17 cellular contexts compared by ENCODE assay signal in the genomic region with DNA sequence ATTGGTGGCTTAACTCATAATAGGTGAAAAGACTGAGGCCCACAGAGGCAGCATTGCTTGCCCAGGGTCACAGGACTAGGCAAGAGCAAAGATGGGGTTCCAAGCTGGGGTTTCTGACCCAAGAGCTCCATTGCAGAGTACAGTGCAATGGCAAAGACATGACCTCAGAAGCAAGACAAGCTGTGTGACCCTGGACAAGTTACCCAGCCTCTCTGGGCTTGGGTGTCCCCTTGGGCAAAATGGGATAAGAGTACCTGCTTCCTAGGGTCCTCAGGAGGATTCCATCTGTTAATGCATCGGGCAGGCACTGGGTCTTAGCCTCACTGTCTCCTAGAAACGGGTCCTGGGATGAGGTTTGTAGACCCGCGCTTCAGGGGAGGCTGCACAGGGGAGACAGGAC.
A peak's percentile ranks its signal among the peaks of the same experiment; 100 is the strongest.
DNase-seq lines count a peak whose midpoint lies in the region; ATAC-seq, FAIRE-seq and TF ChIP-seq lines count a peak whose summit lies in the region.
"Had no signal": no experiment of that assay in that cellular context is flagged by ENCODE, and none has a peak within 500 bp of the region (broad histone marks: within the 10 kb centered on the region; RNA-seq: fewer than 3 reads in every experiment).

No MANE protein-coding gene starts in this region.

- H3K9me2 ChIP-seq in PC-9 (ENCODE audit: insufficient read depth): no peaks in the 10 kb centered on the region

- H3K36me3 Mint-ChIP-seq in activated naive CD4-positive, alpha-beta T cell treated with anti-CD3 and anti-CD28 coated beads, Interleukin-2, amount 50 U/mL, for 72 hours: no peaks in the 10 kb centered on the region
- H3K36me3 Mint-ChIP-seq: activated CD8-positive, alpha-beta memory T cell treated with anti-CD3 and anti-CD28 coated beads, Interleukin-2, amount 10 ng/mL, durations not matched to agents 7 days and 5 days had no signal

- TF ChIP-seq POLR2A in K562 (conservative IDR thresholded peaks at IDR 0.05) (no peak), GM12891 (IDR thresholded peaks at IDR 0.05; ENCODE audit: low read depth, low read length) (no peak)

- no peak for FAIRE-seq in K562 (lab: Jason Lieb, UNC)
- no peak for FAIRE-seq in GM12891 (lab: Jason Lieb, UNC)

- 0 out of 4 replicates have a peak overlapping the region, but pooled peaks of 1 of the 2 experiments have one; percentile 38 for H3K9ac ChIP-seq in K562 (ENCODE audit: insufficient read depth in 1 of 2, low read depth in 2 of 2, low read length in 2 of 2)

- peak overlapping the region in 1 of 2 donors; percentile 7 for H3K27ac Mint-ChIP-seq in activated naive CD4-positive, alpha-beta T cell treated with anti-CD3 and anti-CD28 coated beads, Interleukin-2, amount 50 U/mL, for 72 hours
- H3K27ac Mint-ChIP-seq: activated CD4-positive, alpha-beta T cell treated with anti-CD3 and anti-CD28 coated beads for 36 hours; activated CD8-positive, alpha-beta memory T cell treated with anti-CD3 and anti-CD28 coated beads, Interleukin-2, amount 10 ng/mL, durations not matched to agents 7 days and 5 days had no signal

- CTCF ChIA-PET in PC-9 (lab: Charles Lee): no interaction called here
- CTCF ChIA-PET in K562 (lab: Yijun Ruan, JAX; ENCODE audit: low intra/inter-chr PET ratio): no interaction called here

- POLR2A ChIA-PET in PC-9 (lab: Charles Lee; ENCODE audit: unreplicated experiment) (no interaction called here), K562 (lab: Yijun Ruan, JAX) (interaction anchor here (0.7 kb wide), 2 partner anchors 13 to 16 kb away, joined by 3 read pairs; no protein-coding TSS in a partner anchor)

- no peak overlapping the region for H3K4me3 ChIP-seq in PC-9
- no peak overlapping the region for H3K4me3 ChIP-seq in K562
- H3K4me3 ChIP-seq in lower lobe of right lung: no peak overlapping the region
- H3K4me3 ChIP-seq: uterus had no signal

- no peaks in the 10 kb centered on the region for H3K79me2 ChIP-seq in PC-9 (ENCODE audit: low read depth)
- H3K79me2 ChIP-seq in K562 (ENCODE audit: control insufficient read depth, insufficient read depth, low read length): no peaks in the 10 kb centered on the region

- TF ChIP-seq CTCF in PC-9 (conservative IDR thresholded peaks at IDR 0.05) (no peak), K562 (IDR thresholded peaks at IDR 0.05 in 2 of 3, conservative IDR thresholded peaks at IDR 0.05 in 1 of 3; ENCODE audit: insufficient read depth in 2 of 3, low read depth in 1 of 3, low read length in 3 of 3) (no peak), lower lobe of right lung (IDR thresholded peaks at IDR 0.05) (no peak)

- DNase-seq in PC-9 (no peak), K562 (ENCODE audit: extremely low read depth in 1 of 4, low spot score in 3 of 4) (no peak), lower lobe of right lung (no peak), substantia nigra (lab: John Stamatoyannopoulos, UW) (no peak), NCI-H774 (lab: John Stamatoyannopoulos, UW) (no peak), GM12891 (ENCODE audit: insufficient read length, low spot score) (no peak)
- no peak for DNase-seq in activated naive CD4-positive, alpha-beta T cell treated with anti-CD3 and anti-CD28 coated beads, Interleukin-2, amount 50 U/mL, for 72 hours (ENCODE audit: low spot score in 2 of 2)
- DNase-seq: activated CD4-positive, alpha-beta T cell treated with anti-CD3 and anti-CD28 coated beads for 36 hours; activated CD8-positive, alpha-beta memory T cell treated with anti-CD3 and anti-CD28 coated beads, Interleukin-2, amount 10 ng/mL, durations not matched to agents 7 days and 5 days; activated effector memory CD4-positive, alpha-beta T cell treated with anti-CD3 and anti-CD28 coated beads, Interleukin-2, amount 50 U/mL, for 16 hours; amniotic stem cell; Karpas-422; NCI-H2171 treated with DMSO at 0.1 percent for 48 hours; stimulated activated CD4-positive, alpha-beta T cell treated with anti-CD3 and anti-CD28 coated beads, Interleukin-1b, Interleukin-23, amount 100 ng/mL, for 48 hours; stimulated activated naive CD8-positive, alpha-beta T cell treated with anti-CD3 and anti-CD28 coated beads, Interleukin-15, Interleukin-2, amounts not matched to agents 100 U/mL and 50 U/mL, for 24 hours had no signal

- ATAC-seq in K562: no peak
- ATAC-seq in lower lobe of right lung: no peak
- ATAC-seq in activated naive CD4-positive, alpha-beta T cell treated with anti-CD3 and anti-CD28 coated beads, Interleukin-2, amount 50 U/mL, for 72 hours: no peak
- ATAC-seq: activated CD4-positive, alpha-beta T cell treated with anti-CD3 and anti-CD28 coated beads for 36 hours; activated CD8-positive, alpha-beta memory T cell treated with anti-CD3 and anti-CD28 coated beads, Interleukin-2, amount 10 ng/mL, durations not matched to agents 7 days and 5 days; HCT116; stimulated activated naive CD8-positive, alpha-beta T cell treated with anti-CD3 and anti-CD28 coated beads, Interleukin-15, Interleukin-2, amounts not matched to agents 100 U/mL and 50 U/mL, for 24 hours had no signal

- no peak for TF ChIP-seq EP300 in K562 (IDR thresholded peaks at IDR 0.05; ENCODE audit: low read length)

- H3K9me3 ChIP-seq in PC-9 (ENCODE audit: insufficient read depth, low read depth) (no peaks in the 10 kb centered on the region), K562 (replicated peaks; ENCODE audit: control insufficient read depth, insufficient read depth, low read depth, low read length) (no peaks in the 10 kb centered on the region), lower lobe of right lung (no peaks in the 10 kb centered on the region)
- H3K9me3 ChIP-seq: uterus had no signal

- no peak for TF ChIP-seq RAD21 in K562 (CRISPR knock-in tag; conservative IDR thresholded peaks at IDR 0.05 in 1 of 2, IDR thresholded peaks at IDR 0.05 in 1 of 2)

- peak overlapping the region; percentile 95 for H3K27ac ChIP-seq in PC-9
- no peak overlapping the region for H3K27ac ChIP-seq in K562 (ENCODE audit: extremely low read depth, low read depth, low read length)
- H3K27ac ChIP-seq in lower lobe of right lung: peak overlapping the region; percentile 31
- H3K27ac ChIP-seq in substantia nigra (ENCODE audit: low read depth, low read length, poor library complexity, severe bottlenecking): peak overlapping the region; percentile 73

- H3K4me2 ChIP-seq in PC-9 (peak overlapping the region; percentile 47), K562 (ENCODE audit: insufficient read depth, low read length) (no peak overlapping the region)

- H3K4me1 ChIP-seq in PC-9 (replicated peaks; ENCODE audit: insufficient read depth) (peaks cover 74% of the 10 kb centered on the region), K562 (replicated peaks in 1 of 2; ENCODE audit: control insufficient read depth in 2 of 2, insufficient read depth in 2 of 2, low read length in 2 of 2) (peaks cover 6 to 58% of the 10 kb centered on the region in 2 experiments), lower lobe of right lung (peaks cover 63% of the 10 kb centered on the region)

- no peaks in the 10 kb centered on the region for H3K9me1 ChIP-seq in K562 (ENCODE audit: control insufficient read depth, insufficient read depth, low read length)

- H2AFZ ChIP-seq in PC-9: peak overlapping the region; percentile 66; the same call in 1 of the 2 replicates
- no peak overlapping the region for H2AFZ ChIP-seq in K562 (ENCODE audit: low read depth, low read length)

- intact Hi-C loops in PC-9 (cut with micrococcal nuclease; ENCODE audit: unreplicated experiment) (no loop called here), K562 (cut with micrococcal nuclease) (no loop called here), lower lobe of right lung (cut with DNase I) (no loop called here)

- 44% methylated on average over 4 of the region's 4 CpGs for WGBS in K562 (ENCODE audit: insufficient coverage, low coverage, missing lambda C conversion rate)

- in situ Hi-C loops in K562 (cut with MboI): no loop called here

- H4K20me1 ChIP-seq in PC-9 (ENCODE audit: insufficient read depth): no peaks in the 10 kb centered on the region
- H4K20me1 ChIP-seq in K562 (replicated peaks; ENCODE audit: control insufficient read depth, insufficient read depth, low read length): no peaks in the 10 kb centered on the region; the same call in 1 of the 2 replicates

- H3K36me3 ChIP-seq in PC-9 (ENCODE audit: low read depth) (no peaks in the 10 kb centered on the region), K562 (ENCODE audit: control insufficient read depth, insufficient read depth, low read length) (no peaks in the 10 kb centered on the region), lower lobe of right lung (no peaks in the 10 kb centered on the region)
- H3K36me3 ChIP-seq: uterus had no signal

- H3K27me3 ChIP-seq in PC-9 (ENCODE audit: insufficient read depth, low read depth): no peaks in the 10 kb centered on the region
- peaks cover 0 to 21% of the 10 kb centered on the region in 2 experiments; a peak in 2 of 5 replicates for H3K27me3 ChIP-seq in K562 (ENCODE audit: control insufficient read depth in 2 of 2, insufficient read depth in 2 of 2, low read length in 2 of 2)
- no peaks in the 10 kb centered on the region for H3K27me3 ChIP-seq in lower lobe of right lung (ENCODE audit: low read depth)
- H3K27me3 ChIP-seq: uterus had no signal

- BruUV-seq in PC-9 (replicated peaks; lab: Mats Ljungman, UMichigan) (no TSS peak), K562 (replicated peaks; lab: Mats Ljungman, UMichigan) (no TSS peak)

- H3K9me3 Mint-ChIP-seq in activated naive CD4-positive, alpha-beta T cell treated with anti-CD3 and anti-CD28 coated beads, Interleukin-2, amount 50 U/mL, for 72 hours: no peaks in the 10 kb centered on the region

- H3F3A ChIP-seq in PC-9 (ENCODE audit: insufficient read depth, low read depth): peaks cover 48% of the 10 kb centered on the region

TF ChIP-seq in K562, 482 proteins besides CTCF, POLR2A, EP300 and RAD21 (continues in another document):
- TF ChIP-seq BCOR (IDR thresholded peaks at IDR 0.05) (peak; percentile 83), EGR1 (conservative IDR thresholded peaks at IDR 0.05) (no peak)

TF ChIP-seq in GM12891, 5 proteins besides CTCF, POLR2A, EP300 and RAD21:
- TF ChIP-seq PAX5 (IDR thresholded peaks at IDR 0.05; ENCODE audit: insufficient read depth, low read length, severe bottlenecking) (no peak), TAF1 (IDR thresholded peaks at IDR 0.05; ENCODE audit: low read depth, low read length) (no peak), POLR2AphosphoS5 (IDR thresholded peaks at IDR 0.05; ENCODE audit: low read depth, low read length) (no peak), SPI1 (IDR thresholded peaks at IDR 0.05; ENCODE audit: low read depth, low read length) (no peak), POU2F2 (IDR thresholded peaks at IDR 0.05; ENCODE audit: low read depth, low read length) (no peak)
